Comparison of ENCODE assay signal across 18 cellular contexts in genomic region chr15:40647523-40647922, GRCh38. TPM values are rescaled to one million over a fixed set of nuclear protein-coding genes. Genes with fewer than 3 reads are reported as not detected.
A peak's percentile ranks its signal among the peaks of the same experiment; 100 is the strongest.
DNase-seq lines count a peak whose midpoint lies in the region; ATAC-seq, FAIRE-seq and TF ChIP-seq lines count a peak whose summit lies in the region.
"Had no signal": no experiment of that assay in that cellular context is flagged by ENCODE, and none has a peak within 500 bp of the region (broad histone marks: within the 10 kb centered on the region; RNA-seq: fewer than 3 reads in every experiment).

No MANE protein-coding gene starts in this region.

- TF ChIP-seq EP300 in A549 (IDR thresholded peaks at IDR 0.05) = no peak

- H3K4me3 ChIP-seq in A549 (no peak overlapping the region), mesendoderm (ENCODE audit: low read length) (no peak overlapping the region), adrenal gland (no peak overlapping the region)

- CTCF ChIA-PET in A549 (lab: Yijun Ruan, JAX) = interaction anchor here (0.6 to 0.9 kb wide), 2 partner anchors 8 to 80 kb away, joined by 3 read pairs; no protein-coding TSS in a partner anchor

- H3K23ac ChIP-seq in mesendoderm (ENCODE audit: low read length) = no peak overlapping the region

- no peaks in the 10 kb centered on the region for H3K4me1 ChIP-seq in A549
- H3K4me1 ChIP-seq in mesendoderm (ENCODE audit: control insufficient read depth, low read depth, low read length) = no peaks in the 10 kb centered on the region
- no peaks in the 10 kb centered on the region for H3K4me1 ChIP-seq in adrenal gland (replicated peaks in 1 of 2)

- H3K9me3 ChIP-seq in A549 (no peaks in the 10 kb centered on the region), adrenal gland (replicated peaks in 1 of 3) (no peaks in the 10 kb centered on the region)
- H3K9me3 ChIP-seq: Caco-2 had no signal

- intact Hi-C loops in adrenal gland (cut with DNase I) = no loop called here

- DNase-seq in A549 (ENCODE audit: low read depth in 1 of 2, low spot score in 1 of 2) = no peak
- DNase-seq in H54 (ENCODE audit: insufficient read length, low spot score) = no peak
- peak; percentile 7 for DNase-seq in amniotic epithelial cell (ENCODE audit: low read depth)
- DNase-seq in mesendoderm = peak; percentile 7
- no peak for DNase-seq in ureter (ENCODE audit: low spot score)
- DNase-seq in adrenal gland = no peak
- DNase-seq: AML-193; Caco-2; CD4-positive, alpha-beta T cell; HCEC 1CT; HFFc6 had no signal

- H2BK15ac ChIP-seq in mesendoderm (replicated peaks; ENCODE audit: low read depth) = no peak overlapping the region

- no peak overlapping the region for H3K9ac ChIP-seq in mesendoderm (ENCODE audit: low read length)

- H3K56ac ChIP-seq in mesendoderm (ENCODE audit: low read length) = no peak overlapping the region

- no peaks in the 10 kb centered on the region for H3K79me2 ChIP-seq in mesendoderm (ENCODE audit: control insufficient read depth, insufficient read depth, low read length)

- H2BK120ac ChIP-seq in mesendoderm (ENCODE audit: low read depth, low read length) = no peak overlapping the region

- H4K8ac ChIP-seq in mesendoderm (ENCODE audit: low read depth, low read length) = no peak overlapping the region

- ATAC-seq in A549 = no peak
- ATAC-seq in HG03460 (IDR thresholded peaks at IDR 0.05; ENCODE audit: unreplicated experiment) = no peak

- TF ChIP-seq RAD21 in A549 (conservative IDR thresholded peaks at IDR 0.05 in 1 of 2, IDR thresholded peaks at IDR 0.05 in 1 of 2) = no peak

- no peak for TF ChIP-seq CTCF in A549 (IDR thresholded peaks at IDR 0.05)
- no peak for TF ChIP-seq CTCF in adrenal gland (IDR thresholded peaks at IDR 0.05)

- no peak overlapping the region for H2AK5ac ChIP-seq in mesendoderm (ENCODE audit: low read length)

- H4K5ac ChIP-seq in mesendoderm (ENCODE audit: low read length) = no peak overlapping the region

- no peak overlapping the region for H3K18ac ChIP-seq in mesendoderm (ENCODE audit: low read length)

- no peak overlapping the region for H3K4me2 ChIP-seq in A549
- no peak overlapping the region for H3K4me2 ChIP-seq in mesendoderm (ENCODE audit: low read length)

- no peaks in the 10 kb centered on the region for H3K79me1 ChIP-seq in mesendoderm (ENCODE audit: low read length)

- no peak overlapping the region for H3K27ac ChIP-seq in A549
- H3K27ac ChIP-seq in mesendoderm (ENCODE audit: low read depth, low read length) = no peak overlapping the region
- H3K27ac ChIP-seq in adrenal gland = no peak overlapping the region
- H3K27ac ChIP-seq: C4-2B had no signal

- H3K4ac ChIP-seq in mesendoderm (ENCODE audit: low read depth, low read length) = no peak overlapping the region

- 90% methylated on average over 1 of the region's 1 CpG for WGBS in A549 (ENCODE audit: missing lambda C conversion rate)
- WGBS in mesendoderm (ENCODE audit: extremely low coverage, insufficient coverage, low lambda C conversion rate) = no CpG with 5 or more reads among the region's 1 CpG
- WGBS in adrenal gland, 4 donors = 90 to 100% (median 96%) methylated on average over 1 of the region's 1 CpG

- POLR2A ChIA-PET in A549 (lab: Yijun Ruan, JAX) = interaction anchor here (0.8 kb wide), 1 partner anchor 58 kb away, joined by 3 read pairs; no protein-coding TSS in a partner anchor

- no peak for FAIRE-seq in A549 (lab: Jason Lieb, UNC)
- peak; percentile 52 for FAIRE-seq in H54 (lab: Jason Lieb, UNC)
- FAIRE-seq: A204.1, D721Med, G401.6, GM12891, GM19239 had no signal

- no peak for TF ChIP-seq POLR2A in A549 (IDR thresholded peaks at IDR 0.05; ENCODE audit: low read length)
- no peak for TF ChIP-seq POLR2A in H54 (IDR thresholded peaks at IDR 0.05; ENCODE audit: low read depth, low read length)
- no peak for TF ChIP-seq POLR2A in adrenal gland (IDR thresholded peaks at IDR 0.05)

- no peak overlapping the region for H2BK5ac ChIP-seq in mesendoderm (ENCODE audit: low read length)

- H3K27me3 ChIP-seq in mesendoderm (ENCODE audit: insufficient read depth, low read length, poor library complexity) (no peaks in the 10 kb centered on the region), adrenal gland (no peaks in the 10 kb centered on the region)

- H3K36me3 ChIP-seq in mesendoderm (ENCODE audit: control insufficient read depth, insufficient read depth, low read length) (no peaks in the 10 kb centered on the region), adrenal gland (replicated peaks in 1 of 2) (no peaks in the 10 kb centered on the region)

TF ChIP-seq in A549, 52 proteins besides CTCF, POLR2A, EP300 and RAD21:
- TF ChIP-seq MAFK (IDR thresholded peaks at IDR 0.05; ENCODE audit: partially characterized antibody) (peak; percentile 98), HOXB13 (CRISPR knock-in tag; IDR thresholded peaks at IDR 0.05; ENCODE audit: low read depth) (no peak)

RNA-seq across cellular contexts. Expression of gene RAD51, which starts 47.5 kb away (rescaled TPM):
- 11.5 and 12.9 TPM in 2 replicates for polyA plus RNA-seq in A549 (2011; rRNA removed)
- polyA plus RNA-seq in A549 (2012; cell fraction: cytosol; rRNA removed) = 13.8 and 15.4 TPM in 2 replicates
- polyA plus RNA-seq in A549 (2012; cell fraction: nucleus; rRNA removed) = 9.7 and 12.3 TPM in 2 replicates
- polyA plus RNA-seq in A549 (2017; fragmentation: RNase III; extraction: RNeasy Plus Mini Kit Qiagen cat#74134 plus additional on column Dnase treatment) = 14.4 to 17.2 TPM (median 16.5 TPM) in 3 replicates
- 14.6 and 17.3 TPM in 2 replicates for polyA minus RNA-seq in A549 (2011; rRNA and poly(A)+ RNA removed)
- 18.9 TPM for polyA plus RNA-seq in mesendoderm (2013, experiment 1 of 2)
- 18.2 TPM for polyA plus RNA-seq in mesendoderm (2013, experiment 2 of 2)
- total RNA-seq in ureter = 0.68 TPM
- 1 to 10 TPM in 3 of 8 donors, under 1 TPM in 3, not detected in 2; 0.47 to 1.4 (median 0.84) TPM for total RNA-seq in adrenal gland
- under 1 TPM in 2 of 3 donors, not detected in 1; 0.74 to 0.82 TPM for polyA plus RNA-seq in adrenal gland

RNA-seq across cellular contexts. Expression of gene KNL1, which starts 53.5 kb away (rescaled TPM):
- polyA plus RNA-seq in A549 (2011; rRNA removed) = 10.5 and 13.2 TPM in 2 replicates
- 1.3 and 1.4 TPM in 2 replicates for polyA plus RNA-seq in A549 (2012; cell fraction: cytosol; rRNA removed)
- polyA plus RNA-seq in A549 (2012; cell fraction: nucleus; rRNA removed) = 2.6 and 6.8 TPM in 2 replicates
- polyA plus RNA-seq in A549 (2017; fragmentation: RNase III; extraction: RNeasy Plus Mini Kit Qiagen cat#74134 plus additional on column Dnase treatment) = 6.3 to 7.6 TPM (median 7.5 TPM) in 3 replicates
- polyA minus RNA-seq in A549 (2011; rRNA and poly(A)+ RNA removed) = 5.9 and 7.0 TPM in 2 replicates
- polyA plus RNA-seq in mesendoderm (2013, experiment 1 of 2) = 11.4 TPM
- polyA plus RNA-seq in mesendoderm (2013, experiment 2 of 2) = 10.9 TPM
- total RNA-seq in ureter = 1.2 TPM
- 1 to 10 TPM in 7 of 8 donors, under 1 TPM in 1; 0.69 to 2.1 (median 1.6) TPM for total RNA-seq in adrenal gland
- polyA plus RNA-seq in adrenal gland = under 1 TPM; 0.13 to 0.77 (median 0.16) TPM

Comparison
In these comparisons a context has a peak if more than half of its experiments do, and no peak if none do; other contexts are left out.
1. DNase-seq: peak in amniotic epithelial cell (single experiment) and mesendoderm (single experiment); none in A549 (0 of 2), H54 (single experiment), ureter (single experiment) and adrenal gland (0 of 7).